12 cellular contexts compared by ENCODE assay signal in the genomic region with DNA sequence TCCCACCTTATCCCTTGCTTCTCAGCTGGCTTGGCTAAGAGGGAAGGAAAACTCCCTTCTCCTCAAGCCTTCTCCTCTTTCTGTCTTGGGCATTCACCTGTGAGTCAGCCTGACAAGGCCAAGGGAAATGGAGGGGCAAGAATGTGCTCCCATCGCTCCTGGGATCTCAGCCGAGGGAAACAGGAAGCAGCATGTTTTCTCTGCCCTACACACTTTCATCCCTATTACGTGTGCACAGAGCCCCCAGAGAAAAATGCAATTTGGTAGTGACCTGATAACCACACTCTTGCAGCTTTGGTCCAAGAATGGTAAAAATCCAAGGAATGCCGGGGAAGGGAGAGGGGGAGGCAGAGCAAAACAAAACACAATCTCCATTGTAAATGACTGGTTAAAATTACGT. TPM values are rescaled to one million over a fixed set of nuclear protein-coding genes. Genes with fewer than 3 reads are reported as not detected.
DNase-seq lines count a peak whose midpoint lies in the region; ATAC-seq and TF ChIP-seq lines count a peak whose summit lies in the region.
"Had no signal": no experiment of that assay in that cellular context is flagged by ENCODE, and none has a peak within 500 bp of the region (broad histone marks: within the 10 kb centered on the region; RNA-seq: fewer than 3 reads in every experiment).

No MANE protein-coding gene starts in this region.

- H3K4me3 ChIP-seq in AG04449 (ENCODE audit: low read depth, low read length) (peak overlapping the region; percentile 27; the same call in 1 of the 2 replicates), HUES64 (ENCODE audit: low read length) (no peak overlapping the region), left lung (no peak overlapping the region)
- no peak overlapping the region for H3K4me3 ChIP-seq in CD8-positive, alpha-beta memory T cell (ENCODE audit: low read length)

- ATAC-seq in left lung: peak; percentile 58
- no peak for ATAC-seq in GM21786 (IDR thresholded peaks at IDR 0.05; ENCODE audit: unreplicated experiment)

- peaks cover 13 to 58% of the 10 kb centered on the region in 2 donors for H3K27me3 Mint-ChIP-seq in CD8-positive, alpha-beta memory T cell
- H3K27me3 Mint-ChIP-seq: memory B cell had no signal

- CTCF ChIA-PET in AG04449 (lab: Yijun Ruan, JAX): interaction anchor here (1.2 to 3.1 kb wide), 4 partner anchors 8 to 105 kb away, joined by 3 to 9 read pairs (median 6); partner anchors contain the start of gene MTMR10
- CTCF ChIA-PET in CD8-positive, alpha-beta memory T cell (lab: Charles Lee): no interaction called here

- peak; percentile 97 for DNase-seq in AG04449 (ENCODE audit: low read depth, low spot score)
- DNase-seq in dedifferentiated amniotic fluid mesenchymal stem cell (ENCODE audit: extremely low spot score): peak; percentile 74
- DNase-seq in left lung: no peak
- no peak for DNase-seq in CD8-positive, alpha-beta memory T cell
- no peak for DNase-seq in DMS79 treated with DMSO at 0.1 percent for 48 hours (lab: John Stamatoyannopoulos, UW)
- no peak for DNase-seq in KBM-7
- DNase-seq: anterior cingulate cortex; CD4-positive, CD25-positive, alpha-beta regulatory T cell; NCI-H524 had no signal

- H3K36me3 ChIP-seq in HUES64 (ENCODE audit: insufficient read depth, low read length) (no peaks in the 10 kb centered on the region), left lung (no peaks in the 10 kb centered on the region)
- H3K36me3 ChIP-seq in CD8-positive, alpha-beta memory T cell (ENCODE audit: insufficient read depth, low read length): no peaks in the 10 kb centered on the region

- H3K9me3 Mint-ChIP-seq in CD8-positive, alpha-beta memory T cell: no peaks in the 10 kb centered on the region
- H3K9me3 Mint-ChIP-seq: CD4-positive, CD25-positive, alpha-beta regulatory T cell had no signal

- H3K27ac Mint-ChIP-seq in CD8-positive, alpha-beta memory T cell: no peak overlapping the region
- H3K27ac Mint-ChIP-seq: CD4-positive, CD25-positive, alpha-beta regulatory T cell; memory B cell had no signal

- no peaks in the 10 kb centered on the region for H3K4me1 Mint-ChIP-seq in CD8-positive, alpha-beta memory T cell
- H3K4me1 Mint-ChIP-seq: CD4-positive, CD25-positive, alpha-beta regulatory T cell had no signal

- intact Hi-C loops in left lung (cut with DNase I): no loop called here

- no peaks in the 10 kb centered on the region for H3K27me3 ChIP-seq in HUES64 (ENCODE audit: insufficient read depth, low read length)
- no peaks in the 10 kb centered on the region for H3K27me3 ChIP-seq in left lung
- H3K27me3 ChIP-seq in CD8-positive, alpha-beta memory T cell (ENCODE audit: insufficient read depth, low read length, poor library complexity, severe bottlenecking): no peaks in the 10 kb centered on the region

- no peak overlapping the region for H3K9ac ChIP-seq in HUES64 (ENCODE audit: low read depth, low read length)

- no peaks in the 10 kb centered on the region for H3K36me3 Mint-ChIP-seq in CD8-positive, alpha-beta memory T cell
- H3K36me3 Mint-ChIP-seq: CD4-positive, CD25-positive, alpha-beta regulatory T cell; memory B cell had no signal

- H3K9me3 ChIP-seq in HUES64 (ENCODE audit: insufficient read depth, low read depth, low read length) (no peaks in the 10 kb centered on the region), left lung (no peaks in the 10 kb centered on the region)
- H3K9me3 ChIP-seq in CD8-positive, alpha-beta memory T cell (ENCODE audit: low read length): no peaks in the 10 kb centered on the region

- TF ChIP-seq CTCF in AG04449 (IDR thresholded peaks at IDR 0.05; ENCODE audit: insufficient read depth, low read length, missing control alignments): no peak
- no peak for TF ChIP-seq CTCF in left lung (IDR thresholded peaks at IDR 0.05)

- H3K4me1 ChIP-seq in HUES64 (ENCODE audit: insufficient read depth, low read length): peaks cover 21% of the 10 kb centered on the region
- peaks cover 0 to 5% of the 10 kb centered on the region in 2 donors for H3K4me1 ChIP-seq in left lung
- H3K4me1 ChIP-seq in CD8-positive, alpha-beta memory T cell (ENCODE audit: insufficient read depth, low read length): no peaks in the 10 kb centered on the region

- in situ Hi-C loops in KBM-7 (cut with MboI; ENCODE audit: low pct_unique_long_range_greater_than_20kb, low sequenced_read_pairs): no loop called here

- POLR2A ChIA-PET in AG04449 (lab: Yijun Ruan, JAX): no interaction called here
- POLR2A ChIA-PET in CD8-positive, alpha-beta memory T cell (lab: Charles Lee): no interaction called here

- H3K27ac ChIP-seq in HUES64 (ENCODE audit: low read depth, low read length) (peak overlapping the region; percentile 66; the same call in 1 of the 2 replicates), left lung (no peak overlapping the region)
- H3K27ac ChIP-seq in CD8-positive, alpha-beta memory T cell (ENCODE audit: low read depth, low read length): no peak overlapping the region

- WGBS in HUES64: 30% methylated on average over 4 of the region's 5 CpGs

- H3K4me3 Mint-ChIP-seq in CD8-positive, alpha-beta memory T cell: no peak overlapping the region
- H3K4me3 Mint-ChIP-seq: CD4-positive, CD25-positive, alpha-beta regulatory T cell; memory B cell had no signal

RNA-seq across cellular contexts. Expression of gene MTMR10, which starts 32.9 kb away (rescaled TPM):
- 9.5 TPM for polyA plus RNA-seq in HUES64 (2013, experiment 1 of 2)
- 11.3 TPM for polyA plus RNA-seq in HUES64 (2013, experiment 2 of 2)
- total RNA-seq in left lung: 10 to 100 TPM; 33.1 to 34.3 TPM
- total RNA-seq in CD8-positive, alpha-beta memory T cell: 10 to 100 TPM; 17.3 to 18.0 TPM
- polyA plus RNA-seq in CD8-positive, alpha-beta memory T cell: 9.6 TPM

Comparison
In these comparisons a context has a peak if more than half of its experiments do, and no peak if none do; other contexts are left out.
1. DNase-seq: peak in AG04449 (single experiment) and dedifferentiated amniotic fluid mesenchymal stem cell (single experiment); none in left lung (0 of 2), CD8-positive, alpha-beta memory T cell (0 of 5), DMS79 treated with DMSO at 0.1 percent for 48 hours (single experiment) and KBM-7 (single experiment).